ENCODE assay signal across 8 cellular contexts in genomic region chr5:138752951-138753793, GRCh38. TPM values are rescaled to one million over a fixed set of nuclear protein-coding genes. Genes with fewer than 3 reads are reported as not detected.
DNase-seq lines count a peak whose midpoint lies in the region; ATAC-seq and TF ChIP-seq lines count a peak whose summit lies in the region.

A gene with protein sequence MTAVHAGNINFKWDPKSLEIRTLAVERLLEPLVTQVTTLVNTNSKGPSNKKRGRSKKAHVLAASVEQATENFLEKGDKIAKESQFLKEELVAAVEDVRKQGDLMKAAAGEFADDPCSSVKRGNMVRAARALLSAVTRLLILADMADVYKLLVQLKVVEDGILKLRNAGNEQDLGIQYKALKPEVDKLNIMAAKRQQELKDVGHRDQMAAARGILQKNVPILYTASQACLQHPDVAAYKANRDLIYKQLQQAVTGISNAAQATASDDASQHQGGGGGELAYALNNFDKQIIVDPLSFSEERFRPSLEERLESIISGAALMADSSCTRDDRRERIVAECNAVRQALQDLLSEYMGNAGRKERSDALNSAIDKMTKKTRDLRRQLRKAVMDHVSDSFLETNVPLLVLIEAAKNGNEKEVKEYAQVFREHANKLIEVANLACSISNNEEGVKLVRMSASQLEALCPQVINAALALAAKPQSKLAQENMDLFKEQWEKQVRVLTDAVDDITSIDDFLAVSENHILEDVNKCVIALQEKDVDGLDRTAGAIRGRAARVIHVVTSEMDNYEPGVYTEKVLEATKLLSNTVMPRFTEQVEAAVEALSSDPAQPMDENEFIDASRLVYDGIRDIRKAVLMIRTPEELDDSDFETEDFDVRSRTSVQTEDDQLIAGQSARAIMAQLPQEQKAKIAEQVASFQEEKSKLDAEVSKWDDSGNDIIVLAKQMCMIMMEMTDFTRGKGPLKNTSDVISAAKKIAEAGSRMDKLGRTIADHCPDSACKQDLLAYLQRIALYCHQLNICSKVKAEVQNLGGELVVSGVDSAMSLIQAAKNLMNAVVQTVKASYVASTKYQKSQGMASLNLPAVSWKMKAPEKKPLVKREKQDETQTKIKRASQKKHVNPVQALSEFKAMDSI (plus strand): TSS chr5:138753425. CDS start chr5:138781925, 28,500 bp downstream.

- peak within 1 kb of the TSS; percentile 97 to 98 for H3K27ac ChIP-seq in left lung

- peaks cover 0 to 8% of the 10 kb centered on the region in 2 donors for H3K36me3 ChIP-seq in left lung

- no peak for TF ChIP-seq CTCF in GM10266 (IDR thresholded peaks at IDR 0.05; ENCODE audit: control insufficient read depth, insufficient read depth, low read depth, missing control alignments)
- no peak for TF ChIP-seq CTCF in left lung (IDR thresholded peaks at IDR 0.05)

- H3K36me3 Mint-ChIP-seq in dendritic cell treated with granulocyte-macrophage colony-stimulating factor and Interleukin-4, amounts not matched to agents 40 ng/mL and 50 ng/mL, for 4 days (ENCODE audit: low read depth) = peaks cover 39% of the 10 kb centered on the region

- H3K27me3 Mint-ChIP-seq in dendritic cell treated with granulocyte-macrophage colony-stimulating factor and Interleukin-4, amounts not matched to agents 40 ng/mL and 50 ng/mL, for 4 days = peaks cover 9% of the 10 kb centered on the region

- ATAC-seq in HG02588 (IDR thresholded peaks at IDR 0.05; ENCODE audit: unreplicated experiment) (peak; percentile 49), left lung (peak; percentile 84), HG03565 (IDR thresholded peaks at IDR 0.05; ENCODE audit: unreplicated experiment) (no peak)

- peaks cover 12 to 48% of the 10 kb centered on the region in 2 donors for H3K4me1 ChIP-seq in left lung

- peak; percentile 93 for DNase-seq in GM10266 (ENCODE audit: extremely low spot score)
- DNase-seq in NCI-H2227 (lab: John Stamatoyannopoulos, UW; ENCODE audit: unreplicated experiment) = peak; percentile 73
- peak; percentile 70 for DNase-seq in activated CD4-positive, alpha-beta T cell treated with anti-CD3 and anti-CD28 coated beads for 48 hours
- DNase-seq in left lung = peak; percentile 85 to 94
- peak; percentile 48 for DNase-seq in stimulated activated CD4-positive, alpha-beta T cell treated with anti-CD3 and anti-CD28 coated beads, Interleukin-2, amount 100 ng/mL, for 4 hours (ENCODE audit: low read depth)

- peak within 1 kb of the TSS; percentile 96 for H3K27ac Mint-ChIP-seq in dendritic cell treated with granulocyte-macrophage colony-stimulating factor and Interleukin-4, amounts not matched to agents 40 ng/mL and 50 ng/mL, for 4 days

- intact Hi-C loops in dendritic cell treated with granulocyte-macrophage colony-stimulating factor and Interleukin-4, amounts not matched to agents 40 ng/mL and 50 ng/mL, for 4 days (cut with micrococcal nuclease) = loop anchor here (10.0 kb wide), 1 partner anchor 168 kb away; no protein-coding TSS in a partner anchor
- intact Hi-C loops in left lung (cut with DNase I) = no loop called here

- peak within 1 kb of the TSS; percentile 96 to 97 for H3K4me3 ChIP-seq in left lung

- peak within 1 kb of the TSS; percentile 92 for H3K4me3 Mint-ChIP-seq in dendritic cell treated with granulocyte-macrophage colony-stimulating factor and Interleukin-4, amounts not matched to agents 40 ng/mL and 50 ng/mL, for 4 days

- H3K4me1 Mint-ChIP-seq in dendritic cell treated with granulocyte-macrophage colony-stimulating factor and Interleukin-4, amounts not matched to agents 40 ng/mL and 50 ng/mL, for 4 days (ENCODE audit: low read depth) = peaks cover 48% of the 10 kb centered on the region

- H3K9me3 ChIP-seq in left lung = no peaks in the 10 kb centered on the region

- no peaks in the 10 kb centered on the region for H3K9me3 Mint-ChIP-seq in dendritic cell treated with granulocyte-macrophage colony-stimulating factor and Interleukin-4, amounts not matched to agents 40 ng/mL and 50 ng/mL, for 4 days

- no peaks in the 10 kb centered on the region for H3K27me3 ChIP-seq in left lung

RNA-seq across cellular contexts. Expression of the gene that starts here (rescaled TPM):
- 100 to 1,000 TPM; 414 to 443 TPM for total RNA-seq in left lung
